Comparison of ENCODE assay signal across 30 cellular contexts in genomic region chr2:1847846-1848598, GRCh38.
"Had no signal": no experiment of that assay in that cellular context is flagged by ENCODE, and none has a peak within 500 bp of the region (broad histone marks: within the 10 kb centered on the region; RNA-seq: fewer than 3 reads in every experiment).

No MANE protein-coding gene starts in this region.

- H3K27ac ChIP-seq: adrenal gland, brain microvascular endothelial cell, neutrophil, ovary, prostate gland, sigmoid colon, thyroid gland, upper lobe of left lung, VCaP had no signal

- H3K36me3 ChIP-seq: adrenal gland, brain microvascular endothelial cell, neutrophil, ovary, prostate gland, sigmoid colon, thyroid gland, upper lobe of left lung had no signal

- H3K9me3 ChIP-seq: adrenal gland, mucosa of descending colon, neutrophil, ovary, prostate gland, sigmoid colon, thyroid gland, upper lobe of left lung had no signal

- ATAC-seq: esophagus mucosa; left cardiac atrium; left ventricle myocardium superior; mucosa of descending colon; natural killer cell treated with Interleukin-12 subunit alpha and Interleukin-12 subunit beta and Interleukin-15 and Interleukin-18, amount 100 ng/mL, for 72 hours; stimulated activated memory B cell treated with anti-CD40 and anti-IgM and Interleukin-4, amounts not matched to agents 10 μg/mL and 1 μg/mL and 100 μg/mL, for 72 hours; stimulated activated naive CD8-positive, alpha-beta T cell treated with anti-CD3 and anti-CD28 coated beads, Interleukin-15, amount 100 ng/mL, for 72 hours had no signal

- H3K4me3 ChIP-seq: adrenal gland, mucosa of descending colon, ovary, prostate gland, sigmoid colon, thyroid gland, upper lobe of left lung had no signal

- DNase-seq: activated CD4-positive, alpha-beta T cell treated with anti-CD3 and anti-CD28 coated beads for 4 hours; activated CD4-positive, alpha-beta T cell treated with anti-CD3 and anti-CD28 coated beads, Interleukin-2, amount 50 U/mL, for 4 hours; activated effector memory CD4-positive, alpha-beta T cell treated with anti-CD3 and anti-CD28 coated beads, Interleukin-2, amount 50 U/mL, for 16 hours; activated naive CD4-positive, alpha-beta T cell treated with anti-CD3 and anti-CD28 coated beads for 36 hours; activated naive CD8-positive, alpha-beta T cell treated with anti-CD3 and anti-CD28 coated beads for 36 hours; activated T-cell treated with anti-CD3 and anti-CD28 coated beads for 4 hours; adrenal gland; brain microvascular endothelial cell; central memory CD4-positive, alpha-beta T cell; endodermal cell; foreskin fibroblast; left cardiac atrium; left ventricle myocardium superior; mucosa of descending colon; ovary; retina; sigmoid colon; small intestine; stimulated activated CD4-positive, alpha-beta T cell treated with anti-CD3 and anti-CD28 coated beads, Interleukin-4, amount 100 ng/mL, for 24 hours; stimulated activated CD8-positive, alpha-beta memory T cell treated with anti-CD3 and anti-CD28 coated beads, Interleukin-4, amount 100 ng/mL, for 48 hours; stimulated activated naive CD8-positive, alpha-beta T cell treated with anti-CD3 and anti-CD28 coated beads, Interleukin-15, amount 100 ng/mL, for 72 hours; substantia nigra; thyroid gland; upper lobe of left lung had no signal

- H3K27me3 ChIP-seq: adrenal gland, brain microvascular endothelial cell, ovary, thyroid gland, upper lobe of left lung had no signal

- H3K4me1 ChIP-seq: adrenal gland, prostate gland, sigmoid colon, thyroid gland, upper lobe of left lung had no signal
